In genomic region chr10:79981673-79982485, GRCh38 we compare ENCODE assay signal across 8 cellular contexts. TPM values are rescaled to one million over a fixed set of nuclear protein-coding genes. Genes with fewer than 3 reads are reported as not detected.
A peak's percentile ranks its signal among the peaks of the same experiment; 100 is the strongest.
DNase-seq lines count a peak whose midpoint lies in the region; ATAC-seq and TF ChIP-seq lines count a peak whose summit lies in the region.

No MANE protein-coding gene starts in this region.

- POLR2A ChIA-PET in SK-N-SH (lab: Yijun Ruan, JAX), result no interaction called here

- H3K27ac Mint-ChIP-seq in effector memory CD8-positive, alpha-beta T cell, result no peak overlapping the region

- no peaks in the 10 kb centered on the region for H3K9me3 ChIP-seq in SK-N-SH
- H3K9me3 ChIP-seq in testis, result no peaks in the 10 kb centered on the region

- H2AFZ ChIP-seq in SK-N-SH (ENCODE audit: low read depth), result peak overlapping the region; percentile 51; the same call in 1 of the 2 replicates

- peaks cover 80 to 98% of the 10 kb centered on the region in 2 donors for H3K27me3 Mint-ChIP-seq in effector memory CD8-positive, alpha-beta T cell

- no peaks in the 10 kb centered on the region for H3K9me2 ChIP-seq in SK-N-SH

- WGBS in SK-N-SH (ENCODE audit: low lambda C conversion rate), result 0% methylated on average over 9 of the region's 84 CpGs
- 0% methylated on average over 6 to 81 of the region's 84 CpGs for WGBS in testis, 2 donors

- no peak for TF ChIP-seq RAD21 in SK-N-SH (IDR thresholded peaks at IDR 0.05; ENCODE audit: low read length)

- H3K4me3 ChIP-seq in SK-N-SH (ENCODE audit: low read depth in 2 of 2, low read length in 1 of 2) (peak overlapping the region; percentile 63 to 68), testis (peak overlapping the region; percentile 51 to 82)

- no peak for TF ChIP-seq POLR2A in testis (IDR thresholded peaks at IDR 0.05)

- H3K79me2 ChIP-seq in SK-N-SH (ENCODE audit: insufficient read depth), result no peaks in the 10 kb centered on the region

- no peak for ATAC-seq in effector memory CD8-positive, alpha-beta T cell (replicated peaks)

- no peaks in the 10 kb centered on the region for H4K20me1 ChIP-seq in SK-N-SH (ENCODE audit: insufficient read depth)

- no peak for TF ChIP-seq CTCF in SK-N-SH (IDR thresholded peaks at IDR 0.05)
- no peak for TF ChIP-seq CTCF in testis (IDR thresholded peaks at IDR 0.05)

- H3K36me3 ChIP-seq in SK-N-SH (replicated peaks in 1 of 2; ENCODE audit: control insufficient read depth in 1 of 2, insufficient read depth in 2 of 2, low read length in 1 of 2), result no peaks in the 10 kb centered on the region
- H3K36me3 ChIP-seq in testis (ENCODE audit: low read depth, missing control alignments), result no peaks in the 10 kb centered on the region

- peak overlapping the region; percentile 89 for H3K4me2 ChIP-seq in SK-N-SH

- H3K36me3 Mint-ChIP-seq in effector memory CD8-positive, alpha-beta T cell (ENCODE audit: insufficient read depth), result no peaks in the 10 kb centered on the region

- CTCF ChIA-PET in SK-N-SH (lab: Yijun Ruan, JAX), result interaction anchor here (1.1 kb wide), 1 partner anchor 38 kb away, joined by 4 read pairs; no protein-coding TSS in a partner anchor

- H3K27me3 ChIP-seq in SK-N-SH (ENCODE audit: insufficient read depth) (peaks cover 8% of the 10 kb centered on the region; the same call in 1 of the 2 replicates), testis (no peaks in the 10 kb centered on the region)

- H3K4me1 ChIP-seq in SK-N-SH (ENCODE audit: control insufficient read depth in 1 of 2, insufficient read depth in 2 of 2, low read depth in 1 of 2, low read length in 1 of 2) (no peaks in the 10 kb centered on the region; a peak in 2 of 4 replicates), testis (no peaks in the 10 kb centered on the region)

- intact Hi-C loops in testis (cut with DNase I; ENCODE audit: low total_unique reads), result no loop called here

- TF ChIP-seq EP300 in SK-N-SH (IDR thresholded peaks at IDR 0.05; ENCODE audit: borderline replicate concordance in 1 of 2, low read depth in 1 of 2, low read length in 1 of 2), result no peak

- DNase-seq in DMS 273 treated with DMSO at 0.1 percent for 48 hours (lab: John Stamatoyannopoulos, UW), result peak; percentile 50
- DNase-seq in HuH-7 (ENCODE audit: low spot score), result peak; percentile 9
- DNase-seq in SK-N-SH, result peak; percentile 88
- DNase-seq in effector memory CD8-positive, alpha-beta T cell, result no peak
- DNase-seq in lung microvascular endothelial cell (ENCODE audit: low read depth in 2 of 2), result peak; percentile 16 to 28
- peak; percentile 68 for DNase-seq in testis
- no peak for DNase-seq in GM19238 (ENCODE audit: insufficient read length, low spot score)
- no peak for DNase-seq in NK-92 treated with Interleukin-12 subunit alpha and Interleukin-12 subunit beta, amount 100 ng/mL, for 24 hours (lab: John Stamatoyannopoulos, UW)

- peak overlapping the region; percentile 32 to 64 for H3K4me3 Mint-ChIP-seq in effector memory CD8-positive, alpha-beta T cell

- H3K9ac ChIP-seq in SK-N-SH, result peak overlapping the region; percentile 28; the same call in 1 of the 2 replicates

- H3K27ac ChIP-seq in SK-N-SH (ENCODE audit: low read depth in 2 of 2, low read length in 1 of 2), result peak overlapping the region in 1 of 2 experiments; percentile 86; a peak in 1 of 4 replicates
- peak overlapping the region; percentile 21 to 47 for H3K27ac ChIP-seq in testis

- peaks cover 3 to 13% of the 10 kb centered on the region in 2 donors for H3K4me1 Mint-ChIP-seq in effector memory CD8-positive, alpha-beta T cell (ENCODE audit: low read depth in 2 of 2)

- no peaks in the 10 kb centered on the region for H3K9me3 Mint-ChIP-seq in effector memory CD8-positive, alpha-beta T cell

- H3F3A ChIP-seq in SK-N-SH (replicated peaks; ENCODE audit: insufficient read depth), result no peaks in the 10 kb centered on the region

TF ChIP-seq in SK-N-SH, 30 proteins besides CTCF, POLR2A, EP300 and RAD21:
- TF ChIP-seq MAX (IDR thresholded peaks at IDR 0.05; ENCODE audit: low read depth), result 0 out of 2 replicates have a peak, but pooled peaks have one; percentile 20
- TF ChIP-seq IRF3 (IDR thresholded peaks at IDR 0.05; ENCODE audit: low read depth, low read length), result no peak

RNA-seq across cellular contexts. Expression of gene SFTPD, which starts 33.0 kb away (rescaled TPM):
- 0.03 TPM in 1 of 2 replicates, not detected in the other for polyA plus RNA-seq in SK-N-SH (2012; rRNA removed)
- 0.03 TPM in 1 of 2 replicates, not detected in the other for polyA plus RNA-seq in SK-N-SH (2012; cell fraction: cytosol; rRNA removed)
- polyA plus RNA-seq in SK-N-SH (2012; cell fraction: nucleus; rRNA removed), result not detected in 2 replicates
- total RNA-seq in lung microvascular endothelial cell, result not detected in 2 replicates
- total RNA-seq in testis, result 1 to 10 TPM in 1 of 2 donors, under 1 TPM in 1; 0.94 to 1.5 TPM
- 0.92 TPM for polyA plus RNA-seq in testis (ENCODE audit: insufficient read depth, low read depth, low replicate concordance)

Comparison
In these comparisons a context has a peak if more than half of its experiments do, and no peak if none do; other contexts are left out.
1. DNase-seq: peak in DMS 273 treated with DMSO at 0.1 percent for 48 hours (single experiment), HuH-7 (single experiment), SK-N-SH (single experiment), lung microvascular endothelial cell (2 of 2) and testis (single experiment); none in effector memory CD8-positive, alpha-beta T cell (0 of 3), GM19238 (single experiment) and NK-92 treated with Interleukin-12 subunit alpha and Interleukin-12 subunit beta, amount 100 ng/mL, for 24 hours (single experiment).